23 cellular contexts compared by ENCODE assay signal in genomic region chr14:68442828-68443460, GRCh38.
DNase-seq lines count a peak whose midpoint lies in the region; ATAC-seq, FAIRE-seq and TF ChIP-seq lines count a peak whose summit lies in the region.
"Had no signal": no experiment of that assay in that cellular context is flagged by ENCODE, and none has a peak within 500 bp of the region (broad histone marks: within the 10 kb centered on the region; RNA-seq: fewer than 3 reads in every experiment).

No MANE protein-coding gene starts in this region.

- no peak for TF ChIP-seq EP300 in stomach (IDR thresholded peaks at IDR 0.05)

- H3K27me3 Mint-ChIP-seq in osteocyte (ENCODE audit: unreplicated experiment), result no peaks in the 10 kb centered on the region
- H3K27me3 Mint-ChIP-seq in activated CD8-positive, alpha-beta T cell treated with anti-CD3 and anti-CD28 coated beads for 36 hours, result no peaks in the 10 kb centered on the region
- H3K27me3 Mint-ChIP-seq: activated naive CD8-positive, alpha-beta T cell treated with anti-CD3 and anti-CD28 coated beads, Interleukin-2, amount 50 U/mL, for 24 hours; central memory CD8-positive, alpha-beta T cell; stimulated activated naive B cell treated with anti-CD40 and anti-IgM and Interleukin-4, amounts not matched to agents 10 μg/mL and 1 μg/mL and 100 μg/mL, for 72 hours had no signal

- peak overlapping the region; percentile 73 for H3K27ac Mint-ChIP-seq in osteocyte (ENCODE audit: unreplicated experiment)
- no peak overlapping the region for H3K27ac Mint-ChIP-seq in activated CD8-positive, alpha-beta T cell treated with anti-CD3 and anti-CD28 coated beads for 36 hours
- H3K27ac Mint-ChIP-seq: activated naive CD8-positive, alpha-beta T cell treated with anti-CD3 and anti-CD28 coated beads, Interleukin-2, amount 50 U/mL, for 24 hours; activated T-helper 1 cell treated with anti-CD3 and anti-CD28 coated beads, Interleukin-12 subunit alpha, Interleukin-12 subunit beta, Interleukin-2, Interleukin-4 antibody, amounts not matched to agents 30 ng/mL and 10 ng/mL and 1 ng/mL, durations not matched to agents 14 hours and 24 hours and 36 hours; endodermal cell; stimulated activated naive B cell treated with anti-CD40 and anti-IgM and Interleukin-4, amounts not matched to agents 10 μg/mL and 1 μg/mL and 100 μg/mL, for 72 hours; WTC11 had no signal

- FAIRE-seq in HTR-8/SVneo (lab: Jason Lieb, UNC), result peak; percentile 92
- FAIRE-seq: H54 had no signal

- H3K4me1 Mint-ChIP-seq in osteocyte (ENCODE audit: unreplicated experiment), result peaks cover 39% of the 10 kb centered on the region
- peaks cover 7% of the 10 kb centered on the region for H3K4me1 Mint-ChIP-seq in activated CD8-positive, alpha-beta T cell treated with anti-CD3 and anti-CD28 coated beads for 36 hours (ENCODE audit: low read depth)
- H3K4me1 Mint-ChIP-seq: central memory CD8-positive, alpha-beta T cell had no signal

- H3K36me3 Mint-ChIP-seq in osteocyte (ENCODE audit: unreplicated experiment), result no peaks in the 10 kb centered on the region
- H3K36me3 Mint-ChIP-seq in activated CD8-positive, alpha-beta T cell treated with anti-CD3 and anti-CD28 coated beads for 36 hours (ENCODE audit: low read depth), result no peaks in the 10 kb centered on the region
- H3K36me3 Mint-ChIP-seq: WTC11 had no signal

- DNase-seq in AG09319 (ENCODE audit: extremely low read depth, low read depth) (peak; percentile 67), HTR-8/SVneo (ENCODE audit: insufficient read length, low spot score) (no peak), fibroblast of gingiva (ENCODE audit: low read depth) (peak; percentile 84), osteocyte (ENCODE audit: extremely low spot score, unreplicated experiment) (no peak), stomach (no peak)
- no peak for DNase-seq in activated CD8-positive, alpha-beta T cell treated with anti-CD3 and anti-CD28 coated beads for 36 hours
- DNase-seq: ACHN; activated CD8-positive, alpha-beta memory T cell treated with anti-CD3 and anti-CD28 coated beads for 24 hours; activated naive CD8-positive, alpha-beta T cell treated with anti-CD3 and anti-CD28 coated beads, Interleukin-2, amount 50 U/mL, for 24 hours; Caco-2; endodermal cell; KG1; NCI-H1105 treated with DMSO at 0.1 percent for 48 hours; NCI-H524 treated with DMSO at 0.1 percent for 48 hours; posterior cingulate gyrus; stimulated activated naive B cell treated with anti-CD40 and anti-IgM and Interleukin-4, amounts not matched to agents 10 μg/mL and 1 μg/mL and 100 μg/mL, for 72 hours; upper lobe of right lung had no signal

- H3K36me3 ChIP-seq in stomach, result no peaks in the 10 kb centered on the region
- H3K36me3 ChIP-seq: upper lobe of right lung had no signal

- POLR2A ChIA-PET in activated CD8-positive, alpha-beta T cell treated with anti-CD3 and anti-CD28 coated beads for 36 hours (lab: Charles Lee), result no interaction called here

- intact Hi-C loops in activated CD8-positive, alpha-beta T cell treated with anti-CD3 and anti-CD28 coated beads for 36 hours (cut with micrococcal nuclease), result no loop called here
- intact Hi-C loops in stomach (cut with DNase I; ENCODE audit: low total_unique reads), result no loop called here

- H3K27me3 ChIP-seq in stomach, result no peaks in the 10 kb centered on the region
- H3K27me3 ChIP-seq: upper lobe of right lung had no signal

- CTCF ChIA-PET in activated CD8-positive, alpha-beta T cell treated with anti-CD3 and anti-CD28 coated beads for 36 hours (lab: Charles Lee), result interaction anchor here (1.0 kb wide), 1 partner anchor 196 kb away, joined by 3 read pairs; no protein-coding TSS in a partner anchor

- H3K9me3 ChIP-seq in stomach, result no peaks in the 10 kb centered on the region
- H3K9me3 ChIP-seq: Caco-2, upper lobe of right lung had no signal

- no peak for ATAC-seq in activated CD8-positive, alpha-beta T cell treated with anti-CD3 and anti-CD28 coated beads for 36 hours
- no peak for ATAC-seq in GM18867 (IDR thresholded peaks at IDR 0.05; ENCODE audit: unreplicated experiment)
- ATAC-seq in GM21526 (IDR thresholded peaks at IDR 0.05; ENCODE audit: low FRiP score, unreplicated experiment), result no peak
- ATAC-seq: activated naive CD8-positive, alpha-beta T cell treated with anti-CD3 and anti-CD28 coated beads, Interleukin-2, amount 50 U/mL, for 24 hours; stimulated activated naive B cell treated with anti-CD40 and anti-IgM and Interleukin-4, amounts not matched to agents 10 μg/mL and 1 μg/mL and 100 μg/mL, for 72 hours; upper lobe of right lung; WTC11 had no signal

- no peaks in the 10 kb centered on the region for H3K9me3 Mint-ChIP-seq in osteocyte (ENCODE audit: unreplicated experiment)
- no peaks in the 10 kb centered on the region for H3K9me3 Mint-ChIP-seq in activated CD8-positive, alpha-beta T cell treated with anti-CD3 and anti-CD28 coated beads for 36 hours
- H3K9me3 Mint-ChIP-seq: activated naive CD8-positive, alpha-beta T cell treated with anti-CD3 and anti-CD28 coated beads, Interleukin-2, amount 50 U/mL, for 24 hours; activated T-helper 1 cell treated with anti-CD3 and anti-CD28 coated beads, Interleukin-12 subunit alpha, Interleukin-12 subunit beta, Interleukin-2, Interleukin-4 antibody, amounts not matched to agents 30 ng/mL and 10 ng/mL and 1 ng/mL, durations not matched to agents 14 hours and 24 hours and 36 hours; central memory CD8-positive, alpha-beta T cell; endodermal cell; WTC11 had no signal

- TF ChIP-seq POLR2A in stomach (IDR thresholded peaks at IDR 0.05), result no peak

- H3K4me3 Mint-ChIP-seq in osteocyte (ENCODE audit: unreplicated experiment), result no peak overlapping the region
- no peak overlapping the region for H3K4me3 Mint-ChIP-seq in activated CD8-positive, alpha-beta T cell treated with anti-CD3 and anti-CD28 coated beads for 36 hours
- H3K4me3 Mint-ChIP-seq: activated naive CD8-positive, alpha-beta T cell treated with anti-CD3 and anti-CD28 coated beads, Interleukin-2, amount 50 U/mL, for 24 hours; activated T-helper 1 cell treated with anti-CD3 and anti-CD28 coated beads, Interleukin-12 subunit alpha, Interleukin-12 subunit beta, Interleukin-2, Interleukin-4 antibody, amounts not matched to agents 30 ng/mL and 10 ng/mL and 1 ng/mL, durations not matched to agents 14 hours and 24 hours and 36 hours; central memory CD8-positive, alpha-beta T cell; endodermal cell; stimulated activated naive B cell treated with anti-CD40 and anti-IgM and Interleukin-4, amounts not matched to agents 10 μg/mL and 1 μg/mL and 100 μg/mL, for 72 hours; WTC11 had no signal

- 70 to 84% (median 83%) methylated on average over 8 of the region's 8 CpGs for WGBS in stomach, 5 donors

- H3K27ac ChIP-seq in stomach, result peak overlapping the region in 2 of 5 donors; percentile 4 to 41
- H3K27ac ChIP-seq: upper lobe of right lung had no signal

- no peak overlapping the region for H3K4me3 ChIP-seq in stomach
- H3K4me3 ChIP-seq: upper lobe of right lung had no signal

- no peak for TF ChIP-seq CTCF in AG09319 (IDR thresholded peaks at IDR 0.05; ENCODE audit: low read depth, low read length)
- TF ChIP-seq CTCF in osteocyte (IDR thresholded peaks at IDR 0.05), result no peak
- TF ChIP-seq CTCF in activated CD8-positive, alpha-beta T cell treated with anti-CD3 and anti-CD28 coated beads for 36 hours (IDR thresholded peaks at IDR 0.05), result no peak
- TF ChIP-seq CTCF in stomach (IDR thresholded peaks at IDR 0.05), result no peak

- H3K4me1 ChIP-seq in stomach, result peaks cover 7 to 35% (median 15%) of the 10 kb centered on the region in 4 donors
- H3K4me1 ChIP-seq: Caco-2 had no signal

Comparison
In these comparisons a context has a peak if more than half of its experiments do, and no peak if none do; other contexts are left out.
1. DNase-seq: peak in AG09319 (single experiment) and fibroblast of gingiva (single experiment); none in HTR-8/SVneo (single experiment), osteocyte (single experiment), activated CD8-positive, alpha-beta T cell treated with anti-CD3 and anti-CD28 coated beads for 36 hours (single experiment) and stomach (single experiment).